In the genomic region with DNA sequence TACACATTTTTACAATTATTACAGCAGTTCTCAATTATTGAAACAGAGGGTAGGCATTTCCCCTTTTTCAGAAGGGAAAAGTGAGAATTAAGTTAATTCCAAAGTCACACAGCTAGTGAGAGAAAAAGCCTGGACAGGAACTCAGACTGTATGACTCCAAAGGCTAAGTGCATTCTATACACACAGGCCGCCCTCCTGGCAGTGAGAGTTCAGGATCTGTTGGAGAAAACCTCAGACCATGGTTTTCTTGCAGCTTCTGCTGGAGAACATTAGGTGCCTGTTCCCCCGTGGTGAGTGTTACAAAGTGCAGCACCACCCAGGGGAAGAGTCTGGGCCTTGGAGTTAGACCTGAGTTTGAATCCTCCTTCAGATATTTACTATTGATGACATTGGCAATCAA, we compare ENCODE assay signal across 18 cellular contexts.
DNase-seq lines count a peak whose midpoint lies in the region; FAIRE-seq and TF ChIP-seq lines count a peak whose summit lies in the region.
"Had no signal": no experiment of that assay in that cellular context is flagged by ENCODE, and none has a peak within 500 bp of the region (broad histone marks: within the 10 kb centered on the region; RNA-seq: fewer than 3 reads in every experiment).

No MANE protein-coding gene starts in this region.

- no peaks in the 10 kb centered on the region for H3K27me3 Mint-ChIP-seq in mesothelial cell of epicardium (ENCODE audit: low read depth)
- H3K27me3 Mint-ChIP-seq: CD8-positive, alpha-beta memory T cell had no signal

- H3K4me1 Mint-ChIP-seq in mesothelial cell of epicardium = peaks cover 77% of the 10 kb centered on the region
- H3K4me1 Mint-ChIP-seq: CD8-positive, alpha-beta memory T cell had no signal

- H3K36me3 Mint-ChIP-seq in mesothelial cell of epicardium = peaks cover 20% of the 10 kb centered on the region
- H3K36me3 Mint-ChIP-seq: CD8-positive, alpha-beta memory T cell had no signal

- TF ChIP-seq CTCF in choroid plexus epithelial cell (conservative IDR thresholded peaks at IDR 0.05; ENCODE audit: low read depth, low read length) (no peak), mesothelial cell of epicardium (IDR thresholded peaks at IDR 0.05; ENCODE audit: unreplicated experiment) (no peak)

- H3K4me3 Mint-ChIP-seq in mesothelial cell of epicardium = no peak overlapping the region
- H3K4me3 Mint-ChIP-seq: CD8-positive, alpha-beta memory T cell had no signal

- no peak for TF ChIP-seq POLR2A in GM12891 (IDR thresholded peaks at IDR 0.05; ENCODE audit: low read depth, low read length)

- H3K4me3 ChIP-seq in choroid plexus epithelial cell (ENCODE audit: low read depth, low read length) = no peak overlapping the region
- H3K4me3 ChIP-seq: BLaER1 treated with 17β-estradiol and CSF1 and Interleukin-3, amounts not matched to agents 10 nM and 100 nM; Peyer's patch had no signal

- H3K27ac Mint-ChIP-seq in mesothelial cell of epicardium = peak overlapping the region; percentile 86
- H3K27ac Mint-ChIP-seq: CD8-positive, alpha-beta memory T cell had no signal

- FAIRE-seq in GM12891 (lab: Jason Lieb, UNC) = no peak

- no peaks in the 10 kb centered on the region for H3K9me3 Mint-ChIP-seq in mesothelial cell of epicardium

- peak; percentile 10 for DNase-seq in CD1c-positive myeloid dendritic cell (ENCODE audit: extremely low spot score)
- DNase-seq in MV-4-11 (lab: John Stamatoyannopoulos, UW) = peak; percentile 57
- peak; percentile 72 for DNase-seq in choroid plexus epithelial cell (ENCODE audit: low read depth)
- DNase-seq in mesothelial cell of epicardium (ENCODE audit: low spot score in 2 of 2, unreplicated experiment in 2 of 2) = no peak
- DNase-seq in GM12891 (ENCODE audit: insufficient read length, low spot score) = no peak
- DNase-seq in activated CD4-positive, alpha-beta T cell treated with anti-CD3 and anti-CD28 coated beads for 48 hours = no peak
- no peak for DNase-seq in putamen (ENCODE audit: low spot score)
- DNase-seq in hypothalamus (lab: John Stamatoyannopoulos, UW) = no peak
- DNase-seq: CD8-positive, alpha-beta memory T cell; DMS79 treated with DMSO at 0.1 percent for 48 hours; H7; NCI-H1048; NCI-H1436; NCI-H1930; NCI-H345; NCI-H524 treated with DMSO at 0.1 percent for 48 hours; Peyer's patch had no signal

TF ChIP-seq in GM12891, 5 proteins besides CTCF, POLR2A, EP300 and RAD21:
- TF ChIP-seq POU2F2 (IDR thresholded peaks at IDR 0.05; ENCODE audit: low read depth, low read length) (no peak), PAX5 (IDR thresholded peaks at IDR 0.05; ENCODE audit: insufficient read depth, low read length, severe bottlenecking) (no peak), POLR2AphosphoS5 (IDR thresholded peaks at IDR 0.05; ENCODE audit: low read depth, low read length) (no peak)

Comparison
In these comparisons a context has a peak if more than half of its experiments do, and no peak if none do; other contexts are left out.
1. DNase-seq: peak in CD1c-positive myeloid dendritic cell (single experiment), MV-4-11 (single experiment) and choroid plexus epithelial cell (single experiment); none in mesothelial cell of epicardium (0 of 2), GM12891 (single experiment), activated CD4-positive, alpha-beta T cell treated with anti-CD3 and anti-CD28 coated beads for 48 hours (single experiment), putamen (single experiment) and hypothalamus (0 of 51).